Comparison of ENCODE assay signal across 11 cellular contexts in genomic region chr15:40080847-40081246, GRCh38. TPM values are rescaled to one million over a fixed set of nuclear protein-coding genes. Genes with fewer than 3 reads are reported as not detected.
DNase-seq lines count a peak whose midpoint lies in the region; ATAC-seq and TF ChIP-seq lines count a peak whose summit lies in the region.
"Had no signal": no experiment of that assay in that cellular context is flagged by ENCODE, and none has a peak within 500 bp of the region (broad histone marks: within the 10 kb centered on the region; RNA-seq: fewer than 3 reads in every experiment).

No MANE protein-coding gene starts in this region.

- peak overlapping the region; percentile 78 to 98 (median 88) for H3K4me2 ChIP-seq in BLaER1 treated with 17β-estradiol and CSF1 and Interleukin-3, amounts not matched to agents 10 nM and 100 nM
- peak overlapping the region; percentile 79; the same call in 1 of the 2 replicates for H3K4me2 ChIP-seq in OCI-LY3 (ENCODE audit: low read length)

- no peak for TF ChIP-seq EP300 in gastroesophageal sphincter (IDR thresholded peaks at IDR 0.05)

- CTCF ChIA-PET in CD8-positive, alpha-beta T cell (lab: Charles Lee): interaction anchor here (3.5 kb wide), 1 partner anchor 24 kb away, joined by 17 read pairs; no protein-coding TSS in a partner anchor

- no peak for DNase-seq in progenitor cell of endocrine pancreas (ENCODE audit: low spot score, unreplicated experiment)
- DNase-seq in activated T-helper 1 cell treated with anti-CD3 and anti-CD28 coated beads, Interleukin-12 subunit alpha, Interleukin-12 subunit beta, Interleukin-2, Interleukin-4 antibody, amounts not matched to agents 30 ng/mL and 10 ng/mL and 1 ng/mL, durations not matched to agents 14 hours and 24 hours and 36 hours (ENCODE audit: low spot score): no peak
- DNase-seq in middle frontal gyrus (ENCODE audit: extremely low spot score, low spot score): no peak
- no peak for DNase-seq in CD8-positive, alpha-beta T cell
- DNase-seq: activated CD4-positive, alpha-beta T cell treated with anti-CD3 and anti-CD28 coated beads, Interleukin-2, amount 50 U/mL, for 48 hours; CD4-positive, CD25-positive, alpha-beta regulatory T cell; SIG-M5 had no signal

- no peak for TF ChIP-seq CTCF in OCI-LY3 (IDR thresholded peaks at IDR 0.05; ENCODE audit: low read depth, low read length)
- TF ChIP-seq CTCF in gastroesophageal sphincter (IDR thresholded peaks at IDR 0.05): no peak
- TF ChIP-seq CTCF in progenitor cell of endocrine pancreas (IDR thresholded peaks at IDR 0.05; ENCODE audit: unreplicated experiment): no peak
- no peak for TF ChIP-seq CTCF in CD8-positive, alpha-beta T cell (IDR thresholded peaks at IDR 0.05)

- ATAC-seq in gastroesophageal sphincter: no peak
- ATAC-seq in GM21528 (IDR thresholded peaks at IDR 0.05; ENCODE audit: low FRiP score, unreplicated experiment): no peak
- no peak for ATAC-seq in CD8-positive, alpha-beta T cell

- H3K9me3 ChIP-seq in BLaER1 treated with 17β-estradiol and CSF1 and Interleukin-3, amounts not matched to agents 10 nM and 100 nM (replicated peaks in 1 of 11): no peaks in the 10 kb centered on the region; a peak in 1 of 22 replicates
- no peaks in the 10 kb centered on the region for H3K9me3 ChIP-seq in OCI-LY3 (ENCODE audit: insufficient read depth, low read length)
- H3K9me3 ChIP-seq in gastroesophageal sphincter: no peaks in the 10 kb centered on the region
- no peaks in the 10 kb centered on the region for H3K9me3 ChIP-seq in CD8-positive, alpha-beta T cell (ENCODE audit: low read length)

- H3K36me3 ChIP-seq in BLaER1 treated with 17β-estradiol and CSF1 and Interleukin-3, amounts not matched to agents 10 nM and 100 nM: no peaks in the 10 kb centered on the region
- H3K36me3 ChIP-seq in OCI-LY3 (replicated peaks; ENCODE audit: low read depth, low read length) (no peaks in the 10 kb centered on the region), gastroesophageal sphincter (no peaks in the 10 kb centered on the region)
- no peaks in the 10 kb centered on the region for H3K36me3 ChIP-seq in CD8-positive, alpha-beta T cell (ENCODE audit: insufficient read depth, low read length)

- H3K4me1 Mint-ChIP-seq in progenitor cell of endocrine pancreas (ENCODE audit: low read depth): peaks cover 44% of the 10 kb centered on the region
- peaks cover 46% of the 10 kb centered on the region for H3K4me1 Mint-ChIP-seq in activated T-helper 1 cell treated with anti-CD3 and anti-CD28 coated beads, Interleukin-12 subunit alpha, Interleukin-12 subunit beta, Interleukin-2, Interleukin-4 antibody, amounts not matched to agents 30 ng/mL and 10 ng/mL and 1 ng/mL, durations not matched to agents 14 hours and 24 hours and 36 hours (ENCODE audit: low read depth)
- peaks cover 25% of the 10 kb centered on the region for H3K4me1 Mint-ChIP-seq in CD8-positive, alpha-beta T cell (ENCODE audit: low read depth)

- peak overlapping the region in 8 of 11 experiments; percentile 44 to 91 (median 68); a peak in 14 of 22 replicates for H3K9ac ChIP-seq in BLaER1 treated with 17β-estradiol and CSF1 and Interleukin-3, amounts not matched to agents 10 nM and 100 nM
- no peak overlapping the region for H3K9ac ChIP-seq in OCI-LY3 (ENCODE audit: low read length)

- H3K9me3 Mint-ChIP-seq in progenitor cell of endocrine pancreas (ENCODE audit: low read depth): no peaks in the 10 kb centered on the region
- H3K9me3 Mint-ChIP-seq in activated T-helper 1 cell treated with anti-CD3 and anti-CD28 coated beads, Interleukin-12 subunit alpha, Interleukin-12 subunit beta, Interleukin-2, Interleukin-4 antibody, amounts not matched to agents 30 ng/mL and 10 ng/mL and 1 ng/mL, durations not matched to agents 14 hours and 24 hours and 36 hours: no peaks in the 10 kb centered on the region
- no peaks in the 10 kb centered on the region for H3K9me3 Mint-ChIP-seq in CD8-positive, alpha-beta T cell
- H3K9me3 Mint-ChIP-seq: CD4-positive, CD25-positive, alpha-beta regulatory T cell had no signal

- peaks cover 41 to 68% (median 56%) of the 10 kb centered on the region in 10 experiments for H3K4me1 ChIP-seq in BLaER1 treated with 17β-estradiol and CSF1 and Interleukin-3, amounts not matched to agents 10 nM and 100 nM
- peaks cover 32% of the 10 kb centered on the region for H3K4me1 ChIP-seq in OCI-LY3 (ENCODE audit: low read length)
- H3K4me1 ChIP-seq in gastroesophageal sphincter: peaks cover 3 to 31% (median 8%) of the 10 kb centered on the region in 3 donors
- H3K4me1 ChIP-seq in CD8-positive, alpha-beta T cell (ENCODE audit: insufficient read depth, low read length): peaks cover 16% of the 10 kb centered on the region

- H3K4me3 ChIP-seq in BLaER1 treated with 17β-estradiol and CSF1 and Interleukin-3, amounts not matched to agents 10 nM and 100 nM: peak overlapping the region in 7 of 10 experiments; percentile 14 to 56 (median 42); a peak in 12 of 20 replicates
- H3K4me3 ChIP-seq in OCI-LY3 (ENCODE audit: low read length): no peak overlapping the region
- no peak overlapping the region for H3K4me3 ChIP-seq in gastroesophageal sphincter
- H3K4me3 ChIP-seq in CD8-positive, alpha-beta T cell (ENCODE audit: low read depth, low read length): no peak overlapping the region

- H3K27me3 Mint-ChIP-seq in progenitor cell of endocrine pancreas: no peaks in the 10 kb centered on the region
- H3K27me3 Mint-ChIP-seq in activated T-helper 1 cell treated with anti-CD3 and anti-CD28 coated beads, Interleukin-12 subunit alpha, Interleukin-12 subunit beta, Interleukin-2, Interleukin-4 antibody, amounts not matched to agents 30 ng/mL and 10 ng/mL and 1 ng/mL, durations not matched to agents 14 hours and 24 hours and 36 hours (ENCODE audit: insufficient read depth): peaks cover 31% of the 10 kb centered on the region
- peaks cover 27% of the 10 kb centered on the region for H3K27me3 Mint-ChIP-seq in CD8-positive, alpha-beta T cell (ENCODE audit: low read depth)

- peak overlapping the region; percentile 95 for H3K27ac Mint-ChIP-seq in progenitor cell of endocrine pancreas
- no peak overlapping the region for H3K27ac Mint-ChIP-seq in activated T-helper 1 cell treated with anti-CD3 and anti-CD28 coated beads, Interleukin-12 subunit alpha, Interleukin-12 subunit beta, Interleukin-2, Interleukin-4 antibody, amounts not matched to agents 30 ng/mL and 10 ng/mL and 1 ng/mL, durations not matched to agents 14 hours and 24 hours and 36 hours
- H3K27ac Mint-ChIP-seq in CD8-positive, alpha-beta T cell: no peak overlapping the region

- H3K27me3 ChIP-seq in BLaER1 treated with 17β-estradiol and CSF1 and Interleukin-3, amounts not matched to agents 10 nM and 100 nM: no peaks in the 10 kb centered on the region
- H3K27me3 ChIP-seq in OCI-LY3 (ENCODE audit: low read depth, low read length) (no peaks in the 10 kb centered on the region), gastroesophageal sphincter (no peaks in the 10 kb centered on the region)
- no peaks in the 10 kb centered on the region for H3K27me3 ChIP-seq in CD8-positive, alpha-beta T cell (ENCODE audit: insufficient read depth, low read length)

- H3K27ac ChIP-seq in BLaER1 treated with 17β-estradiol and CSF1 and Interleukin-3, amounts not matched to agents 10 nM and 100 nM: peak overlapping the region in 9 of 11 experiments; percentile 60 to 97 (median 76); a peak in 18 of 22 replicates
- no peak overlapping the region for H3K27ac ChIP-seq in OCI-LY3 (ENCODE audit: low read length)
- peak overlapping the region in 3 of 4 donors; percentile 1 to 79 (median 67) for H3K27ac ChIP-seq in gastroesophageal sphincter
- H3K27ac ChIP-seq in CD8-positive, alpha-beta T cell (ENCODE audit: low read depth, low read length): no peak overlapping the region

- H4K20me1 ChIP-seq in BLaER1 treated with 17β-estradiol and CSF1 and Interleukin-3, amounts not matched to agents 10 nM and 100 nM: no peaks in the 10 kb centered on the region
- no peaks in the 10 kb centered on the region for H4K20me1 ChIP-seq in OCI-LY3 (ENCODE audit: insufficient read depth, low read length)

- POLR2A ChIA-PET in CD8-positive, alpha-beta T cell (lab: Charles Lee): no interaction called here

- TF ChIP-seq POLR2A in gastroesophageal sphincter (IDR thresholded peaks at IDR 0.05): no peak

- intact Hi-C loops in activated T-helper 1 cell treated with anti-CD3 and anti-CD28 coated beads, Interleukin-12 subunit alpha, Interleukin-12 subunit beta, Interleukin-2, Interleukin-4 antibody, amounts not matched to agents 30 ng/mL and 10 ng/mL and 1 ng/mL, durations not matched to agents 14 hours and 24 hours and 36 hours (cut with micrococcal nuclease): no loop called here
- intact Hi-C loops in CD8-positive, alpha-beta T cell (cut with DNase I, micrococcal nuclease): no loop called here

- H3K36me3 Mint-ChIP-seq in progenitor cell of endocrine pancreas (ENCODE audit: insufficient read depth): no peaks in the 10 kb centered on the region
- no peaks in the 10 kb centered on the region for H3K36me3 Mint-ChIP-seq in activated T-helper 1 cell treated with anti-CD3 and anti-CD28 coated beads, Interleukin-12 subunit alpha, Interleukin-12 subunit beta, Interleukin-2, Interleukin-4 antibody, amounts not matched to agents 30 ng/mL and 10 ng/mL and 1 ng/mL, durations not matched to agents 14 hours and 24 hours and 36 hours (ENCODE audit: low read depth)
- H3K36me3 Mint-ChIP-seq in CD8-positive, alpha-beta T cell: no peaks in the 10 kb centered on the region
- H3K36me3 Mint-ChIP-seq: CD4-positive, CD25-positive, alpha-beta regulatory T cell had no signal

- 65 to 87% methylated on average over 2 to 4 of the region's 5 CpGs for WGBS in gastroesophageal sphincter (ENCODE audit: low coverage in 1 of 2), 2 donors

- H2AFZ ChIP-seq in OCI-LY3 (ENCODE audit: low read depth, low read length): no peak overlapping the region

- H3K79me2 ChIP-seq in OCI-LY3 (ENCODE audit: low read length): no peaks in the 10 kb centered on the region

- H3K4me3 Mint-ChIP-seq in progenitor cell of endocrine pancreas (ENCODE audit: low read depth): peak overlapping the region; percentile 72
- no peak overlapping the region for H3K4me3 Mint-ChIP-seq in activated T-helper 1 cell treated with anti-CD3 and anti-CD28 coated beads, Interleukin-12 subunit alpha, Interleukin-12 subunit beta, Interleukin-2, Interleukin-4 antibody, amounts not matched to agents 30 ng/mL and 10 ng/mL and 1 ng/mL, durations not matched to agents 14 hours and 24 hours and 36 hours
- no peak overlapping the region for H3K4me3 Mint-ChIP-seq in CD8-positive, alpha-beta T cell

RNA-seq across cellular contexts. Expression of gene BMF, which starts 27.8 kb away (rescaled TPM):
- total RNA-seq in gastroesophageal sphincter: 1 to 10 TPM; 4.7 to 7.5 (median 6.0) TPM
- 128 and 129 TPM in 2 replicates for total RNA-seq in progenitor cell of endocrine pancreas
- 10.1 and 16.5 TPM in 2 replicates for total RNA-seq in activated T-helper 1 cell treated with anti-CD3 and anti-CD28 coated beads, Interleukin-12 subunit alpha, Interleukin-12 subunit beta, Interleukin-2, Interleukin-4 antibody, amounts not matched to agents 30 ng/mL and 10 ng/mL and 1 ng/mL, durations not matched to agents 14 hours and 24 hours and 36 hours
- 10 to 100 TPM in 1 of 2 experiments, 1 to 10 TPM in 1; 9.6 to 11.2 TPM for total RNA-seq in CD8-positive, alpha-beta T cell

RNA-seq across cellular contexts. Expression of gene SRP14, which starts 41.9 kb away (rescaled TPM):
- 100 to 1,000 TPM; 290 to 425 (median 324) TPM for total RNA-seq in gastroesophageal sphincter
- 282 and 285 TPM in 2 replicates for total RNA-seq in progenitor cell of endocrine pancreas
- total RNA-seq in activated T-helper 1 cell treated with anti-CD3 and anti-CD28 coated beads, Interleukin-12 subunit alpha, Interleukin-12 subunit beta, Interleukin-2, Interleukin-4 antibody, amounts not matched to agents 30 ng/mL and 10 ng/mL and 1 ng/mL, durations not matched to agents 14 hours and 24 hours and 36 hours: 144 and 147 TPM in 2 replicates
- 100 to 1,000 TPM; 133 to 135 TPM for total RNA-seq in CD8-positive, alpha-beta T cell

Comparison
In these comparisons a context has a peak if more than half of its experiments do, and no peak if none do; other contexts are left out.
1. H3K27ac ChIP-seq: peak in BLaER1 treated with 17β-estradiol and CSF1 and Interleukin-3, amounts not matched to agents 10 nM and 100 nM (9 of 11) and gastroesophageal sphincter (3 of 4); none in OCI-LY3 (single experiment) and CD8-positive, alpha-beta T cell (single experiment).
2. H3K4me3 ChIP-seq: peak in BLaER1 treated with 17β-estradiol and CSF1 and Interleukin-3, amounts not matched to agents 10 nM and 100 nM (7 of 10); none in OCI-LY3 (single experiment), gastroesophageal sphincter (0 of 2) and CD8-positive, alpha-beta T cell (single experiment).